In the genomic region with DNA sequence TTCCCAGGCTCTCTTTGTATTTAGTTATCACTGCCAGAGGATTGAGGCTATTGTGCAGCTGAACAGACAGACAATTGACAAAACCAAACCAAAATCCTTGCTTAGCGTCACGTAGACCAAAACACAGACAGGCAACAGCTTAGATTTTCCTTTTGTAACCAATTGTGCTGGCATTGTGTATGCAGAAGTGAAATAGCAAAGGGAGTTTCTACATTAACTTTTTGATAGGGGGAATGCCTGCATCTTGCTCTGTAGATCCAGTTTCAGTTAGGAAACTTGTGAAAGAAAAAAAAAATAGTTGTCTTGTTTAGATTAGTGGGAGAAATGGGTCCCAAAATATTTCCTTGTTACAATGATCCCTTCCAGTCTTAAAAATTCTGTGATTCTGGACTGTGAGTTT, we compare ENCODE assay signal across 1 cellular context.
TF ChIP-seq lines count a peak whose summit lies in the region.

No MANE protein-coding gene starts in this region.

TF ChIP-seq in GM12878, 131 proteins besides CTCF, POLR2A, EP300 and RAD21 (continued from another document):
- TF ChIP-seq, protein P1, sequence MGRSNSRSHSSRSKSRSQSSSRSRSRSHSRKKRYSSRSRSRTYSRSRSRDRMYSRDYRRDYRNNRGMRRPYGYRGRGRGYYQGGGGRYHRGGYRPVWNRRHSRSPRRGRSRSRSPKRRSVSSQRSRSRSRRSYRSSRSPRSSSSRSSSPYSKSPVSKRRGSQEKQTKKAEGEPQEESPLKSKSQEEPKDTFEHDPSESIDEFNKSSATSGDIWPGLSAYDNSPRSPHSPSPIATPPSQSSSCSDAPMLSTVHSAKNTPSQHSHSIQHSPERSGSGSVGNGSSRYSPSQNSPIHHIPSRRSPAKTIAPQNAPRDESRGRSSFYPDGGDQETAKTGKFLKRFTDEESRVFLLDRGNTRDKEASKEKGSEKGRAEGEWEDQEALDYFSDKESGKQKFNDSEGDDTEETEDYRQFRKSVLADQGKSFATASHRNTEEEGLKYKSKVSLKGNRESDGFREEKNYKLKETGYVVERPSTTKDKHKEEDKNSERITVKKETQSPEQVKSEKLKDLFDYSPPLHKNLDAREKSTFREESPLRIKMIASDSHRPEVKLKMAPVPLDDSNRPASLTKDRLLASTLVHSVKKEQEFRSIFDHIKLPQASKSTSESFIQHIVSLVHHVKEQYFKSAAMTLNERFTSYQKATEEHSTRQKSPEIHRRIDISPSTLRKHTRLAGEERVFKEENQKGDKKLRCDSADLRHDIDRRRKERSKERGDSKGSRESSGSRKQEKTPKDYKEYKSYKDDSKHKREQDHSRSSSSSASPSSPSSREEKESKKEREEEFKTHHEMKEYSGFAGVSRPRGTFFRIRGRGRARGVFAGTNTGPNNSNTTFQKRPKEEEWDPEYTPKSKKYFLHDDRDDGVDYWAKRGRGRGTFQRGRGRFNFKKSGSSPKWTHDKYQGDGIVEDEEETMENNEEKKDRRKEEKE (IDR thresholded peaks at IDR 0.05): no peak
- TF ChIP-seq, protein P2, sequence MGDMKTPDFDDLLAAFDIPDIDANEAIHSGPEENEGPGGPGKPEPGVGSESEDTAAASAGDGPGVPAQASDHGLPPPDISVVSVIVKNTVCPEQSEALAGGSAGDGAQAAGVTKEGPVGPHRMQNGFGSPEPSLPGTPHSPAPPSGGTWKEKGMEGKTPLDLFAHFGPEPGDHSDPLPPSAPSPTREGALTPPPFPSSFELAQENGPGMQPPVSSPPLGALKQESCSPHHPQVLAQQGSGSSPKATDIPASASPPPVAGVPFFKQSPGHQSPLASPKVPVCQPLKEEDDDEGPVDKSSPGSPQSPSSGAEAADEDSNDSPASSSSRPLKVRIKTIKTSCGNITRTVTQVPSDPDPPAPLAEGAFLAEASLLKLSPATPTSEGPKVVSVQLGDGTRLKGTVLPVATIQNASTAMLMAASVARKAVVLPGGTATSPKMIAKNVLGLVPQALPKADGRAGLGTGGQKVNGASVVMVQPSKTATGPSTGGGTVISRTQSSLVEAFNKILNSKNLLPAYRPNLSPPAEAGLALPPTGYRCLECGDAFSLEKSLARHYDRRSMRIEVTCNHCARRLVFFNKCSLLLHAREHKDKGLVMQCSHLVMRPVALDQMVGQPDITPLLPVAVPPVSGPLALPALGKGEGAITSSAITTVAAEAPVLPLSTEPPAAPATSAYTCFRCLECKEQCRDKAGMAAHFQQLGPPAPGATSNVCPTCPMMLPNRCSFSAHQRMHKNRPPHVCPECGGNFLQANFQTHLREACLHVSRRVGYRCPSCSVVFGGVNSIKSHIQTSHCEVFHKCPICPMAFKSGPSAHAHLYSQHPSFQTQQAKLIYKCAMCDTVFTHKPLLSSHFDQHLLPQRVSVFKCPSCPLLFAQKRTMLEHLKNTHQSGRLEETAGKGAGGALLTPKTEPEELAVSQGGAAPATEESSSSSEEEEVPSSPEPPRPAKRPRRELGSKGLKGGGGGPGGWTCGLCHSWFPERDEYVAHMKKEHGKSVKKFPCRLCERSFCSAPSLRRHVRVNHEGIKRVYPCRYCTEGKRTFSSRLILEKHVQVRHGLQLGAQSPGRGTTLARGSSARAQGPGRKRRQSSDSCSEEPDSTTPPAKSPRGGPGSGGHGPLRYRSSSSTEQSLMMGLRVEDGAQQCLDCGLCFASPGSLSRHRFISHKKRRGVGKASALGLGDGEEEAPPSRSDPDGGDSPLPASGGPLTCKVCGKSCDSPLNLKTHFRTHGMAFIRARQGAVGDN (IDR thresholded peaks at IDR 0.05): no peak
- TF ChIP-seq BRCA1 (IDR thresholded peaks at IDR 0.05; ENCODE audit: low read depth, low read length): no peak
- TF ChIP-seq, protein P3, sequence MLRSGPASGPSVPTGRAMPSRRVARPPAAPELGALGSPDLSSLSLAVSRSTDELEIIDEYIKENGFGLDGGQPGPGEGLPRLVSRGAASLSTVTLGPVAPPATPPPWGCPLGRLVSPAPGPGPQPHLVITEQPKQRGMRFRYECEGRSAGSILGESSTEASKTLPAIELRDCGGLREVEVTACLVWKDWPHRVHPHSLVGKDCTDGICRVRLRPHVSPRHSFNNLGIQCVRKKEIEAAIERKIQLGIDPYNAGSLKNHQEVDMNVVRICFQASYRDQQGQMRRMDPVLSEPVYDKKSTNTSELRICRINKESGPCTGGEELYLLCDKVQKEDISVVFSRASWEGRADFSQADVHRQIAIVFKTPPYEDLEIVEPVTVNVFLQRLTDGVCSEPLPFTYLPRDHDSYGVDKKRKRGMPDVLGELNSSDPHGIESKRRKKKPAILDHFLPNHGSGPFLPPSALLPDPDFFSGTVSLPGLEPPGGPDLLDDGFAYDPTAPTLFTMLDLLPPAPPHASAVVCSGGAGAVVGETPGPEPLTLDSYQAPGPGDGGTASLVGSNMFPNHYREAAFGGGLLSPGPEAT (IDR thresholded peaks at IDR 0.05; ENCODE audit: low read depth): peak; percentile 84
- TF ChIP-seq, protein P4, sequence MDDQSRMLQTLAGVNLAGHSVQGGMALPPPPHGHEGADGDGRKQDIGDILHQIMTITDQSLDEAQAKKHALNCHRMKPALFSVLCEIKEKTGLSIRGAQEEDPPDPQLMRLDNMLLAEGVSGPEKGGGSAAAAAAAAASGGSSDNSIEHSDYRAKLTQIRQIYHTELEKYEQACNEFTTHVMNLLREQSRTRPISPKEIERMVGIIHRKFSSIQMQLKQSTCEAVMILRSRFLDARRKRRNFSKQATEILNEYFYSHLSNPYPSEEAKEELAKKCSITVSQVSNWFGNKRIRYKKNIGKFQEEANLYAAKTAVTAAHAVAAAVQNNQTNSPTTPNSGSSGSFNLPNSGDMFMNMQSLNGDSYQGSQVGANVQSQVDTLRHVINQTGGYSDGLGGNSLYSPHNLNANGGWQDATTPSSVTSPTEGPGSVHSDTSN (IDR thresholded peaks at IDR 0.05; ENCODE audit: insufficient replicate concordance, low read depth, low read length): no peak
- TF ChIP-seq, protein P5, sequence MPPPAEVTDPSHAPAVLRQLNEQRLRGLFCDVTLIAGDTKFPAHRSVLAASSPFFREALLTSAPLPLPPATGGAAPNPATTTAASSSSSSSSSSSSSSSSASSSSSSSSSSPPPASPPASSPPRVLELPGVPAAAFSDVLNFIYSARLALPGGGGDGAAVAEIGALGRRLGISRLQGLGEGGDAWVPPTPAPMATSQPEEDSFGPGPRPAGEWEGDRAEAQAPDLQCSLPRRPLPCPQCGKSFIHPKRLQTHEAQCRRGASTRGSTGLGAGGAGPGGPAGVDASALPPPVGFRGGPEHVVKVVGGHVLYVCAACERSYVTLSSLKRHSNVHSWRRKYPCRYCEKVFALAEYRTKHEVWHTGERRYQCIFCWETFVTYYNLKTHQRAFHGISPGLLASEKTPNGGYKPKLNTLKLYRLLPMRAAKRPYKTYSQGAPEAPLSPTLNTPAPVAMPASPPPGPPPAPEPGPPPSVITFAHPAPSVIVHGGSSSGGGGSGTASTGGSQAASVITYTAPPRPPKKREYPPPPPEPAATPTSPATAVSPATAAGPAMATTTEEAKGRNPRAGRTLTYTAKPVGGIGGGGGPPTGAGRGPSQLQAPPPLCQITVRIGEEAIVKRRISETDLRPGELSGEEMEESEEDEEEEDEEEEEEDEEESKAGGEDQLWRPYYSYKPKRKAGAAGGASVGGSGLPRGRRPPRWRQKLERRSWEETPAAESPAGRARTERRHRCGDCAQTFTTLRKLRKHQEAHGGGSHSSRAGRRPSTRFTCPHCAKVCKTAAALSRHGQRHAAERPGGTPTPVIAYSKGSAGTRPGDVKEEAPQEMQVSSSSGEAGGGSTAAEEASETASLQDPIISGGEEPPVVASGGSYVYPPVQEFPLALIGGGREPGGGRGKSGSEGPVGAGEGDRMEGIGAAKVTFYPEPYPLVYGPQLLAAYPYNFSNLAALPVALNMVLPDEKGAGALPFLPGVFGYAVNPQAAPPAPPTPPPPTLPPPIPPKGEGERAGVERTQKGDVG (CRISPR knock-in tag; IDR thresholded peaks at IDR 0.05): no peak
- TF ChIP-seq IKZF2 (IDR thresholded peaks at IDR 0.05): peak; percentile 51 to 64; a peak in 2 of 4 replicates
- no peak for TF ChIP-seq CHD1 (IDR thresholded peaks at IDR 0.05; ENCODE audit: low read depth, low read length)
- TF ChIP-seq IKZF1 (conservative IDR thresholded peaks at IDR 0.05): peak; percentile 41; the same call in 1 of the 2 replicates
- peak; percentile 68 for TF ChIP-seq SPI1 (IDR thresholded peaks at IDR 0.05; ENCODE audit: borderline replicate concordance, insufficient read depth, low read depth, low read length)
- TF ChIP-seq HDAC2 (IDR thresholded peaks at IDR 0.05): no peak
- TF ChIP-seq GATAD2B (conservative IDR thresholded peaks at IDR 0.05; ENCODE audit: low read depth): no peak
- TF ChIP-seq, protein P6, sequence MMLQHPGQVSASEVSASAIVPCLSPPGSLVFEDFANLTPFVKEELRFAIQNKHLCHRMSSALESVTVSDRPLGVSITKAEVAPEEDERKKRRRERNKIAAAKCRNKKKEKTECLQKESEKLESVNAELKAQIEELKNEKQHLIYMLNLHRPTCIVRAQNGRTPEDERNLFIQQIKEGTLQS (IDR thresholded peaks at IDR 0.05; ENCODE audit: borderline replicate concordance, extremely low read depth, low read depth, low read length): no peak
- TF ChIP-seq, protein P7, sequence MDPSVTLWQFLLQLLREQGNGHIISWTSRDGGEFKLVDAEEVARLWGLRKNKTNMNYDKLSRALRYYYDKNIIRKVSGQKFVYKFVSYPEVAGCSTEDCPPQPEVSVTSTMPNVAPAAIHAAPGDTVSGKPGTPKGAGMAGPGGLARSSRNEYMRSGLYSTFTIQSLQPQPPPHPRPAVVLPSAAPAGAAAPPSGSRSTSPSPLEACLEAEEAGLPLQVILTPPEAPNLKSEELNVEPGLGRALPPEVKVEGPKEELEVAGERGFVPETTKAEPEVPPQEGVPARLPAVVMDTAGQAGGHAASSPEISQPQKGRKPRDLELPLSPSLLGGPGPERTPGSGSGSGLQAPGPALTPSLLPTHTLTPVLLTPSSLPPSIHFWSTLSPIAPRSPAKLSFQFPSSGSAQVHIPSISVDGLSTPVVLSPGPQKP (IDR thresholded peaks at IDR 0.05; ENCODE audit: low read depth, low read length): no peak
